In the genomic region with DNA sequence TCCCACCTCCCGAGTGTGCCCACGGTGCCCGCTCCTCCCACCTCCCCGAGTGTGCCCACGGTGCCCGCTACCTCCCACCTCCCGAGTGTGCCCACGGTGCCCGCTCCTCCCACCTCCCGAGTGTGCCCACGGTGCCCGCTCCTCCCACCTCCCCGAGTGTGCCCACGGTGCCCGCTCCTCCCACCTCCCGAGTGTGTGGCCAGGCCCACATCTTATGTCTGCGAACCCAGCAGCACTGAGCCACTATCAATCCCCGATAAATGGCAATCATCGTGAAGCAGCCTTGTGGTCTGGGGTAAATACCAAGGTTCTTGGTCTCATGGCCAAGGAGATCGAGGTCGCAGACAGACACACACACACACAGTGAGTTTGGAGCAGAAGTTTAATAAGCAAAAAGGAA, we compare ENCODE assay signal across 7 cellular contexts. TPM values are rescaled to one million over a fixed set of nuclear protein-coding genes. Genes with fewer than 3 reads are reported as not detected.
DNase-seq lines count a peak whose midpoint lies in the region; ATAC-seq, FAIRE-seq and TF ChIP-seq lines count a peak whose summit lies in the region.
"Not testable (repeated sequence)": the region's sequence is repeated elsewhere in the genome, so short reads cannot be mapped to it uniquely, and the experiment has no call there.

No MANE protein-coding gene starts in this region.

- not testable (repeated sequence) for TF ChIP-seq CTCF in 22Rv1 (IDR thresholded peaks at IDR 0.05); HCT116 (IDR thresholded peaks at IDR 0.05 in 2 of 3, conservative IDR thresholded peaks at IDR 0.05 in 1 of 3; ENCODE audit: borderline replicate concordance in 1 of 3, insufficient read depth in 1 of 3, low read depth in 2 of 3, low read length in 2 of 3); HepG2 (CRISPR knock-in tag; IDR thresholded peaks at IDR 0.05)

- POLR2A ChIA-PET in HCT116 (lab: Charles Lee); HepG2 (lab: Yijun Ruan, JAX): not testable (repeated sequence)

- not testable (repeated sequence) for H3K4me2 ChIP-seq in HCT116 (ENCODE audit: low read length); HepG2 (ENCODE audit: low read depth, low read length)

- not testable (repeated sequence) for H3K4me3 ChIP-seq in HCT116 (replicated peaks in 1 of 2; ENCODE audit: low read depth in 1 of 2, low read length in 2 of 2); HepG2 (replicated peaks in 1 of 3; ENCODE audit: insufficient read depth in 1 of 3, low read depth in 2 of 3, low read length in 3 of 3)

- TF ChIP-seq POLR2A in HCT116 (IDR thresholded peaks at IDR 0.05; ENCODE audit: borderline replicate concordance, extremely low read depth, insufficient read depth, insufficient read length); HepG2 (IDR thresholded peaks at IDR 0.05; ENCODE audit: insufficient read depth in 1 of 2, low read depth in 2 of 2, low read length in 2 of 2): not testable (repeated sequence)

- peaks cover 18 to 19% of the 10 kb centered on the region in 2 experiments; a peak in 3 of 4 replicates for H3K36me3 ChIP-seq in HCT116 (ENCODE audit: control insufficient read depth in 1 of 2, insufficient read depth in 2 of 2, low read length in 2 of 2)
- peaks cover 17 to 25% of the 10 kb centered on the region in 2 experiments; a peak in 4 of 5 replicates for H3K36me3 ChIP-seq in HepG2 (replicated peaks in 1 of 2; ENCODE audit: control insufficient read depth in 1 of 2, insufficient read depth in 2 of 2, low read length in 2 of 2)

- RAD21 ChIA-PET in HCT116 (lab: Charles Lee; ENCODE audit: low non-redundant PET in 1 of 2, low total read pairs in 2 of 2, uncharacterized antibody in 2 of 2, unreplicated experiment in 2 of 2): not testable (repeated sequence)

- H3K79me2 ChIP-seq in HCT116 (ENCODE audit: insufficient read depth, low read length); HepG2 (ENCODE audit: insufficient read depth, low read length): not testable (repeated sequence)

- not testable (repeated sequence) for DNase-seq in HCT116 (ENCODE audit: low read depth, low spot score); activated T-cell treated with anti-CD3 and anti-CD28 coated beads, Interleukin-2, amount 50 U/mL, for 24 hours; activated naive CD8-positive, alpha-beta T cell treated with anti-CD3 and anti-CD28 coated beads for 36 hours; HepG2 (ENCODE audit: low spot score)
- peak; percentile 43 for DNase-seq in posterior vena cava (ENCODE audit: low spot score)

- intact Hi-C loops in HCT116 (cut with micrococcal nuclease); HepG2 (cut with micrococcal nuclease; ENCODE audit: unreplicated experiment); posterior vena cava (cut with DNase I): not testable (repeated sequence)

- H3K9ac ChIP-seq in HCT116 (ENCODE audit: low read length); HepG2 (ENCODE audit: insufficient read depth, low read depth, low read length): not testable (repeated sequence)

- not testable (repeated sequence) for H4K20me1 ChIP-seq in HCT116 (ENCODE audit: insufficient read depth); HepG2 (ENCODE audit: insufficient read depth, low read length)

- H3K27me3 Mint-ChIP-seq in activated T-cell treated with anti-CD3 and anti-CD28 coated beads, Interleukin-2, amount 50 U/mL, for 24 hours; activated naive CD8-positive, alpha-beta T cell treated with anti-CD3 and anti-CD28 coated beads for 36 hours: not testable (repeated sequence)

- not testable (repeated sequence) for H3K4me1 Mint-ChIP-seq in activated T-cell treated with anti-CD3 and anti-CD28 coated beads, Interleukin-2, amount 50 U/mL, for 24 hours (ENCODE audit: low read depth); activated naive CD8-positive, alpha-beta T cell treated with anti-CD3 and anti-CD28 coated beads for 36 hours

- not testable (repeated sequence) for H3K4me3 Mint-ChIP-seq in activated T-cell treated with anti-CD3 and anti-CD28 coated beads, Interleukin-2, amount 50 U/mL, for 24 hours
- H3K4me3 Mint-ChIP-seq in activated naive CD8-positive, alpha-beta T cell treated with anti-CD3 and anti-CD28 coated beads for 36 hours: peak overlapping the region; percentile 11

- TF ChIP-seq EP300 in HepG2 (IDR thresholded peaks at IDR 0.05; ENCODE audit: low read depth in 2 of 2, low read length in 2 of 2); HepG2 (CRISPR knock-in tag; IDR thresholded peaks at IDR 0.05; ENCODE audit: borderline replicate concordance): not testable (repeated sequence)

- H3K9me3 Mint-ChIP-seq in activated T-cell treated with anti-CD3 and anti-CD28 coated beads, Interleukin-2, amount 50 U/mL, for 24 hours; activated naive CD8-positive, alpha-beta T cell treated with anti-CD3 and anti-CD28 coated beads for 36 hours: not testable (repeated sequence)

- not testable (repeated sequence) for H3K9me3 ChIP-seq in HCT116 (ENCODE audit: control insufficient read depth in 1 of 2, insufficient read depth in 1 of 2, low read depth in 1 of 2, low read length in 2 of 2); HepG2 (ENCODE audit: low read length)

- H3K27ac Mint-ChIP-seq in activated T-cell treated with anti-CD3 and anti-CD28 coated beads, Interleukin-2, amount 50 U/mL, for 24 hours: peak overlapping the region; percentile 73
- not testable (repeated sequence) for H3K27ac Mint-ChIP-seq in activated naive CD8-positive, alpha-beta T cell treated with anti-CD3 and anti-CD28 coated beads for 36 hours

- CTCF ChIA-PET in HCT116 (lab: Charles Lee); HepG2 (lab: Yijun Ruan, JAX; ENCODE audit: low intra/inter-chr PET ratio, low total read pairs): not testable (repeated sequence)

- in situ Hi-C loops in HepG2 (cut with HindIII; ENCODE audit: extremely low pct_ligation_motif_present, low pct_unique_long_range_greater_than_20kb): not testable (repeated sequence)

- BruUV-seq in HCT116 (replicated peaks; lab: Mats Ljungman, UMichigan); HepG2 (replicated peaks; lab: Mats Ljungman, UMichigan): not testable (repeated sequence)

- WGBS in HepG2 (ENCODE audit: low lambda C conversion rate): 92% methylated on average over 17 of the region's 21 CpGs

- not testable (repeated sequence) for FAIRE-seq in HepG2 (lab: Jason Lieb, UNC)

- not testable (repeated sequence) for H3K9me2 ChIP-seq in HCT116 (ENCODE audit: insufficient read depth)

- H2AFZ ChIP-seq in HCT116 (ENCODE audit: low read depth, low read length, poor library complexity, severe bottlenecking); HepG2 (ENCODE audit: low read length): not testable (repeated sequence)

- TF ChIP-seq RAD21 in HCT116 (IDR thresholded peaks at IDR 0.05; ENCODE audit: low read depth); HepG2 (CRISPR knock-in tag; IDR thresholded peaks at IDR 0.05): not testable (repeated sequence)

- H3K27ac ChIP-seq in 22Rv1: peak overlapping the region; percentile 30; the same call in 1 of the 2 replicates
- not testable (repeated sequence) for H3K27ac ChIP-seq in HCT116 (ENCODE audit: low read depth, low read length); HepG2 (ENCODE audit: extremely low read length, insufficient read depth, low read length)

- ATAC-seq in HCT116 (peak; percentile 9; the same call in 1 of the 2 replicates), SK-N-SH treated with all-trans-retinoic acid at 6 μM for 48 hours (peak; percentile 13; the same call in 1 of the 3 replicates)
- not testable (repeated sequence) for ATAC-seq in HepG2

- H3K4me1 ChIP-seq in HCT116 (ENCODE audit: control insufficient read depth in 1 of 2, insufficient read depth in 2 of 2, low read length in 2 of 2); HepG2 (ENCODE audit: insufficient read depth, low read length): not testable (repeated sequence)

- H3K27me3 ChIP-seq in HCT116 (ENCODE audit: insufficient read depth, low read length); HepG2 (ENCODE audit: control insufficient read depth in 1 of 2, insufficient read depth in 2 of 2, low read length in 2 of 2): not testable (repeated sequence)

- H3K36me3 Mint-ChIP-seq in activated T-cell treated with anti-CD3 and anti-CD28 coated beads, Interleukin-2, amount 50 U/mL, for 24 hours (ENCODE audit: low read depth): peaks cover 38% of the 10 kb centered on the region
- H3K36me3 Mint-ChIP-seq in activated naive CD8-positive, alpha-beta T cell treated with anti-CD3 and anti-CD28 coated beads for 36 hours: not testable (repeated sequence)

RNA-seq across cellular contexts. Expression of gene DDX51, which starts 7.9 kb away (rescaled TPM):
- total RNA-seq in HCT116 (2021; ENCODE audit: unreplicated experiment) (38.1 TPM), HepG2 (2016; rRNA removed; fragmentation: Illumina TruSeq; extraction: Trizol) (3.5 and 10.1 TPM in 2 replicates), posterior vena cava (10 to 100 TPM in 1 of 2 donors, 1 to 10 TPM in 1; 9.7 to 10.2 TPM)
- polyA plus RNA-seq in HCT116 (2012): 20.3 and 22.9 TPM in 2 replicates
- total RNA-seq in activated naive CD8-positive, alpha-beta T cell treated with anti-CD3 and anti-CD28 coated beads for 36 hours: 10 to 100 TPM; 32.4 to 34.8 TPM
- total RNA-seq in HepG2 (2016; cell fraction: cytosol; rRNA removed; fragmentation: Illumina TruSeq; extraction: Trizol; ENCODE audit: low read depth): 3.5 and 3.6 TPM in 2 replicates
- total RNA-seq in HepG2 (2016; cell fraction: insoluble cytoplasmic fraction; rRNA removed; fragmentation: Illumina TruSeq; extraction: Trizol): 2.7 and 9.3 TPM in 2 replicates
- total RNA-seq in HepG2 (2016; cell fraction: membrane; rRNA removed; fragmentation: Illumina TruSeq; extraction: Trizol): 2.5 and 3.2 TPM in 2 replicates
- 9.6 and 14.3 TPM in 2 replicates for total RNA-seq in HepG2 (2016; cell fraction: nucleus; rRNA removed; fragmentation: Illumina TruSeq; extraction: Trizol)
- polyA plus RNA-seq in HepG2 (2011; rRNA removed): 10.1 and 11.6 TPM in 2 replicates
- 3.4 and 4.5 TPM in 2 replicates for polyA plus RNA-seq in HepG2 (2011; cell fraction: cytosol; rRNA removed)
- 66.0 and 70.7 TPM in 2 replicates for polyA plus RNA-seq in HepG2 (2011; cell fraction: nucleus; rRNA removed)
- 9.1 and 11.4 TPM in 2 replicates for polyA plus RNA-seq in HepG2 (2012)
- polyA plus RNA-seq in HepG2 (2016; cell fraction: cytosol; fragmentation: Illumina TruSeq; extraction: Trizol; ENCODE audit: low read depth): 0.85 and 1.1 TPM in 2 replicates
- polyA plus RNA-seq in HepG2 (2016; cell fraction: insoluble cytoplasmic fraction; fragmentation: Illumina TruSeq; extraction: Trizol; ENCODE audit: low read depth): 4.4 and 5.8 TPM in 2 replicates
- 1.2 and 2.1 TPM in 2 replicates for polyA plus RNA-seq in HepG2 (2016; cell fraction: membrane; fragmentation: Illumina TruSeq; extraction: Trizol; ENCODE audit: low read depth)
- polyA plus RNA-seq in HepG2 (2016; cell fraction: nucleus; fragmentation: Illumina TruSeq; extraction: Trizol; ENCODE audit: insufficient read depth, low read depth): 41.8 and 50.5 TPM in 2 replicates
- polyA minus RNA-seq in HepG2 (2011; rRNA and poly(A)+ RNA removed; ENCODE audit: low replicate concordance): 10.7 and 19.6 TPM in 2 replicates
- 3.3 and 4.1 TPM in 2 replicates for polyA minus RNA-seq in HepG2 (2011; cell fraction: cytosol; rRNA and poly(A)+ RNA removed)
- 14.7 and 15.7 TPM in 2 replicates for polyA minus RNA-seq in HepG2 (2011; cell fraction: nucleus; rRNA and poly(A)+ RNA removed)

RNA-seq across cellular contexts. Expression of gene NOC4L, which starts 8.0 kb away (rescaled TPM):
- 47.6 TPM for total RNA-seq in HCT116 (2021; ENCODE audit: unreplicated experiment)
- polyA plus RNA-seq in HCT116 (2012): 33.1 and 36.7 TPM in 2 replicates
- total RNA-seq in activated naive CD8-positive, alpha-beta T cell treated with anti-CD3 and anti-CD28 coated beads for 36 hours: 10 to 100 TPM; 54.2 to 59.2 TPM
- 12.1 and 14.6 TPM in 2 replicates for total RNA-seq in HepG2 (2016; rRNA removed; fragmentation: Illumina TruSeq; extraction: Trizol)
- 7.5 and 7.6 TPM in 2 replicates for total RNA-seq in HepG2 (2016; cell fraction: cytosol; rRNA removed; fragmentation: Illumina TruSeq; extraction: Trizol; ENCODE audit: low read depth)
- total RNA-seq in HepG2 (2016; cell fraction: insoluble cytoplasmic fraction; rRNA removed; fragmentation: Illumina TruSeq; extraction: Trizol): 9.2 and 14.5 TPM in 2 replicates
- 8.8 and 9.0 TPM in 2 replicates for total RNA-seq in HepG2 (2016; cell fraction: membrane; rRNA removed; fragmentation: Illumina TruSeq; extraction: Trizol)
- 9.0 and 10.7 TPM in 2 replicates for total RNA-seq in HepG2 (2016; cell fraction: nucleus; rRNA removed; fragmentation: Illumina TruSeq; extraction: Trizol)
- polyA plus RNA-seq in HepG2 (2011; rRNA removed): 4.3 and 4.6 TPM in 2 replicates
- 2.7 and 4.4 TPM in 2 replicates for polyA plus RNA-seq in HepG2 (2011; cell fraction: cytosol; rRNA removed)
- 14.6 and 21.3 TPM in 2 replicates for polyA plus RNA-seq in HepG2 (2011; cell fraction: nucleus; rRNA removed)
- 7.9 and 11.5 TPM in 2 replicates for polyA plus RNA-seq in HepG2 (2012)
- 11.7 and 12.8 TPM in 2 replicates for polyA plus RNA-seq in HepG2 (2016; cell fraction: cytosol; fragmentation: Illumina TruSeq; extraction: Trizol; ENCODE audit: low read depth)
- 14.6 and 19.7 TPM in 2 replicates for polyA plus RNA-seq in HepG2 (2016; cell fraction: insoluble cytoplasmic fraction; fragmentation: Illumina TruSeq; extraction: Trizol; ENCODE audit: low read depth)
- 9.3 and 11.4 TPM in 2 replicates for polyA plus RNA-seq in HepG2 (2016; cell fraction: membrane; fragmentation: Illumina TruSeq; extraction: Trizol; ENCODE audit: low read depth)
- polyA plus RNA-seq in HepG2 (2016; cell fraction: nucleus; fragmentation: Illumina TruSeq; extraction: Trizol; ENCODE audit: insufficient read depth, low read depth): 25.5 and 25.9 TPM in 2 replicates
- 5.3 and 10.2 TPM in 2 replicates for polyA minus RNA-seq in HepG2 (2011; rRNA and poly(A)+ RNA removed; ENCODE audit: low replicate concordance)
- 4.2 and 4.3 TPM in 2 replicates for polyA minus RNA-seq in HepG2 (2011; cell fraction: cytosol; rRNA and poly(A)+ RNA removed)
- 2.7 and 3.7 TPM in 2 replicates for polyA minus RNA-seq in HepG2 (2011; cell fraction: nucleus; rRNA and poly(A)+ RNA removed)
- 10 to 100 TPM; 11.2 to 13.6 TPM for total RNA-seq in posterior vena cava
